Comparison of ENCODE assay signal across 24 cellular contexts in genomic region chr22:32805586-32805881, GRCh38. TPM values are rescaled to one million over a fixed set of nuclear protein-coding genes. Genes with fewer than 3 reads are reported as not detected.
DNase-seq lines count a peak whose midpoint lies in the region; FAIRE-seq and TF ChIP-seq lines count a peak whose summit lies in the region.
"Had no signal": no experiment of that assay in that cellular context is flagged by ENCODE, and none has a peak within 500 bp of the region (broad histone marks: within the 10 kb centered on the region; RNA-seq: fewer than 3 reads in every experiment).

No MANE protein-coding gene starts in this region.

- CTCF ChIA-PET in mammary epithelial cell (lab: Charles Lee; ENCODE audit: low non-redundant PET) (no interaction called here), H1 (lab: Charles Lee; ENCODE audit: partially characterized antibody) (interaction anchor here (0.6 to 11.3 kb wide), 5 partner anchors 10 to 570 kb away, joined by 3 to 96 read pairs (median 3); no protein-coding TSS in a partner anchor)

- dilution Hi-C loops in mammary epithelial cell (cut with HindIII; ENCODE audit: low sequenced_read_pairs): no loop called here

- H3K36me3 ChIP-seq in breast epithelium (no peaks in the 10 kb centered on the region), mammary epithelial cell (ENCODE audit: insufficient read depth, low read length) (no peaks in the 10 kb centered on the region), H1 (ENCODE audit: control insufficient read depth in 2 of 4, insufficient read depth in 4 of 4, low read length in 3 of 4) (no peaks in the 10 kb centered on the region), tibial nerve (peaks cover 0 to 17% (median 0%) of the 10 kb centered on the region in 3 donors)
- H3K36me3 ChIP-seq: cardiac muscle cell, neural progenitor cell had no signal

- H2BK20ac ChIP-seq in H1 (ENCODE audit: low read length): no peak overlapping the region

- BruUV-seq in mammary epithelial cell (replicated peaks; lab: Mats Ljungman, UMichigan): no TSS peak

- H3K27me3 ChIP-seq in breast epithelium (peaks cover 0 to 12% of the 10 kb centered on the region in 2 donors), mammary epithelial cell (ENCODE audit: insufficient read depth, low read length) (no peaks in the 10 kb centered on the region), H1 (replicated peaks in 1 of 4; ENCODE audit: control insufficient read depth in 3 of 4, extremely low read depth in 1 of 4, insufficient read depth in 3 of 4, low read length in 3 of 4) (peaks cover 0 to 33% (median 23%) of the 10 kb centered on the region in 4 experiments; a peak in 5 of 7 replicates), tibial nerve (no peaks in the 10 kb centered on the region)
- H3K27me3 ChIP-seq: cardiac muscle cell had no signal

- TF ChIP-seq CTCF in breast epithelium (IDR thresholded peaks at IDR 0.05): no peak
- no peak for TF ChIP-seq CTCF in mammary epithelial cell (conservative IDR thresholded peaks at IDR 0.05 in 1 of 2, IDR thresholded peaks at IDR 0.05 in 1 of 2; ENCODE audit: extremely low read depth in 1 of 2, insufficient read depth in 1 of 2, low read depth in 1 of 2, low read length in 2 of 2)
- TF ChIP-seq CTCF in H1 (IDR thresholded peaks at IDR 0.05; ENCODE audit: control extremely low read depth in 1 of 3, insufficient read depth in 1 of 3, low read depth in 1 of 3, low read length in 3 of 3): no peak
- no peak for TF ChIP-seq CTCF in retinal pigment epithelial cell (conservative IDR thresholded peaks at IDR 0.05; ENCODE audit: low read depth, low read length)
- TF ChIP-seq CTCF in tibial nerve (IDR thresholded peaks at IDR 0.05): no peak

- H2BK5ac ChIP-seq in H1 (ENCODE audit: low read depth, low read length): no peak overlapping the region

- no peak for FAIRE-seq in H1 (lab: Jason Lieb, UNC)
- FAIRE-seq: D721Med, urothelium cell line had no signal

- TF ChIP-seq EP300 in H1 (IDR thresholded peaks at IDR 0.05; ENCODE audit: borderline replicate concordance in 1 of 2, low read depth in 2 of 2, low read length in 2 of 2): no peak
- no peak for TF ChIP-seq EP300 in tibial nerve (IDR thresholded peaks at IDR 0.05)

- H2AFZ ChIP-seq in mammary epithelial cell (ENCODE audit: low read depth, low read length) (no peak overlapping the region), H1 (ENCODE audit: low read length) (no peak overlapping the region)
- H2AFZ ChIP-seq: neural progenitor cell had no signal

- no peak overlapping the region for H4K91ac ChIP-seq in H1 (replicated peaks; ENCODE audit: insufficient read length, low read length)

- H3K56ac ChIP-seq in H1 (replicated peaks; ENCODE audit: insufficient read length, low read depth, low read length): no peak overlapping the region

- H3K27ac ChIP-seq in breast epithelium: peak overlapping the region in 1 of 2 donors; percentile 90
- no peak overlapping the region for H3K27ac ChIP-seq in mammary epithelial cell (ENCODE audit: insufficient read depth, low read depth, low read length)
- H3K27ac ChIP-seq in H1 (ENCODE audit: low read depth, low read length): no peak overlapping the region
- peak overlapping the region in 2 of 4 donors; percentile 87 to 94 for H3K27ac ChIP-seq in tibial nerve
- H3K27ac ChIP-seq: 22Rv1, cardiac muscle cell, neural progenitor cell had no signal

- in situ Hi-C loops in mammary epithelial cell (cut with MboI; ENCODE audit: low sequenced_read_pairs in 2 of 2): loop anchor here in 1 of 2 donors (5.0 kb wide), 1 partner anchor 182 kb away; no protein-coding TSS in a partner anchor

- no peak overlapping the region for H2AK5ac ChIP-seq in H1 (ENCODE audit: low read depth, low read length)

- H3K9me3 ChIP-seq in breast epithelium (no peaks in the 10 kb centered on the region), mammary epithelial cell (replicated peaks; ENCODE audit: insufficient read depth, low read length) (no peaks in the 10 kb centered on the region), H1 (ENCODE audit: insufficient read depth in 2 of 2, low read depth in 1 of 2, low read length in 1 of 2) (no peaks in the 10 kb centered on the region), tibial nerve (no peaks in the 10 kb centered on the region)

- no peaks in the 10 kb centered on the region for H3K79me1 ChIP-seq in H1 (ENCODE audit: low read depth, low read length)

- H3K79me2 ChIP-seq in mammary epithelial cell (ENCODE audit: insufficient read depth, low read length): peaks cover 84% of the 10 kb centered on the region
- no peaks in the 10 kb centered on the region for H3K79me2 ChIP-seq in H1 (ENCODE audit: control insufficient read depth in 1 of 2, insufficient read depth in 2 of 2, low read length in 2 of 2)

- peak overlapping the region; percentile 78 to 99 (median 96) for H3K4me3 ChIP-seq in breast epithelium
- no peak overlapping the region for H3K4me3 ChIP-seq in mammary epithelial cell (replicated peaks in 1 of 3; ENCODE audit: insufficient read depth in 1 of 3, low read depth in 2 of 3, low read length in 3 of 3)
- no peak overlapping the region for H3K4me3 ChIP-seq in H1 (ENCODE audit: extremely low read depth in 1 of 4, insufficient read depth in 2 of 4, low read depth in 3 of 4, low read length in 4 of 4)
- peak overlapping the region; percentile 100 for H3K4me3 ChIP-seq in retinal pigment epithelial cell (ENCODE audit: low read length)
- peak overlapping the region in 3 of 4 donors; percentile 59 to 93 (median 90) for H3K4me3 ChIP-seq in tibial nerve
- H3K4me3 ChIP-seq: cardiac muscle cell, neural progenitor cell had no signal

- DNase-seq in breast epithelium (ENCODE audit: low spot score in 2 of 2) (no peak), mammary epithelial cell (no peak), H1 (ENCODE audit: low read depth in 1 of 2, low spot score in 2 of 2) (no peak), retinal pigment epithelial cell (ENCODE audit: low read depth) (no peak), tibial nerve (ENCODE audit: low spot score in 2 of 2) (no peak), NCI-H1436 (lab: John Stamatoyannopoulos, UW) (no peak), COR-L47 (lab: John Stamatoyannopoulos, UW) (no peak)
- no peak for DNase-seq in activated CD4-positive, CD25-positive, alpha-beta regulatory T cell treated with anti-CD3 and anti-CD28 coated beads, Interleukin-2, amount 50 U/mL, for 72 hours
- DNase-seq: activated CD4-positive, alpha-beta T cell treated with anti-CD3 and anti-CD28 coated beads for 36 hours; activated CD8-positive, alpha-beta T cell treated with anti-CD3 and anti-CD28 coated beads, Interleukin-2, amount 10 ng/mL, durations not matched to agents 7 days and 5 days; CD4-positive, CD25-positive, alpha-beta regulatory T cell; cortex of kidney; endodermal cell; Kasumi-1; NCI-H1436 treated with DMSO at 0.1 percent for 48 hours; NCI-H2107; NCI-H446 treated with DMSO at 0.1 percent for 48 hours; posterior cingulate gyrus; stimulated activated naive CD8-positive, alpha-beta T cell treated with anti-CD3 and anti-CD28 coated beads, Interleukin-15, amount 100 ng/mL, for 72 hours had no signal

- no peak overlapping the region for H3K4ac ChIP-seq in H1 (replicated peaks; ENCODE audit: insufficient read length, low read depth, low read length)

- H2BK12ac ChIP-seq in H1 (ENCODE audit: low read depth, low read length): no peak overlapping the region

- no peak overlapping the region for H2BK120ac ChIP-seq in H1 (replicated peaks; ENCODE audit: low read depth, low read length)

- WGBS in mammary epithelial cell (ENCODE audit: low coverage, missing lambda C conversion rate): 94% methylated on average over 3 of the region's 3 CpGs
- WGBS in H1 (ENCODE audit: extremely low coverage in 1 of 2, insufficient coverage in 1 of 2, insufficient read length in 1 of 2, insufficient replicate concordance in 2 of 2, low coverage in 1 of 2, low lambda C conversion rate in 2 of 2, missing lambda C conversion rate in 1 of 2), 2 experiments: 64% methylated on average over 3 of the region's 3 CpGs; no CpG with 5 or more reads in 1 of the 2 experiments
- 26 to 40% methylated on average over 3 of the region's 3 CpGs for WGBS in tibial nerve, 2 donors

- H3K18ac ChIP-seq in H1 (ENCODE audit: extremely low read depth, low read length): no peak overlapping the region

- POLR2A ChIA-PET in H1 (lab: Charles Lee; ENCODE audit: partially characterized antibody): no interaction called here

- peaks cover 0 to 2% of the 10 kb centered on the region in 2 donors for H3K4me1 ChIP-seq in breast epithelium
- H3K4me1 ChIP-seq in mammary epithelial cell (ENCODE audit: insufficient read depth, low read length): peaks cover 25% of the 10 kb centered on the region
- H3K4me1 ChIP-seq in H1 (replicated peaks in 1 of 4; ENCODE audit: control insufficient read depth in 3 of 4, insufficient read depth in 4 of 4, low read length in 3 of 4): peaks cover 3 to 23% (median 9%) of the 10 kb centered on the region in 4 experiments
- H3K4me1 ChIP-seq in tibial nerve: peaks cover 0 to 68% (median 48%) of the 10 kb centered on the region in 4 donors

- H3K23me2 ChIP-seq in H1 (ENCODE audit: low read depth, low read length): peaks cover 9% of the 10 kb centered on the region; the same call in 1 of the 2 replicates

- H3K9ac ChIP-seq in mammary epithelial cell (ENCODE audit: insufficient read depth, low read length) (no peak overlapping the region), H1 (replicated peaks in 1 of 4; ENCODE audit: extremely low read depth in 1 of 4, low read depth in 3 of 4, low read length in 3 of 4) (no peak overlapping the region)
- H3K9ac ChIP-seq: neural progenitor cell had no signal

- H4K8ac ChIP-seq in H1 (ENCODE audit: extremely low read depth, insufficient read depth, low read length): no peak overlapping the region

- no peak for TF ChIP-seq RAD21 in H1 (IDR thresholded peaks at IDR 0.05 in 1 of 2, conservative IDR thresholded peaks at IDR 0.05 in 1 of 2; ENCODE audit: low read depth in 2 of 2, low read length in 2 of 2)

- H3K23ac ChIP-seq in H1 (ENCODE audit: insufficient read length): no peak overlapping the region

- TF ChIP-seq POLR2A in breast epithelium (IDR thresholded peaks at IDR 0.05) (no peak), H1 (IDR thresholded peaks at IDR 0.05; ENCODE audit: control extremely low read depth in 1 of 2, low read depth in 2 of 2, low read length in 2 of 2) (no peak), tibial nerve (IDR thresholded peaks at IDR 0.05) (no peak)

- H4K20me1 ChIP-seq in mammary epithelial cell (ENCODE audit: insufficient read depth, low read length) (peaks cover 4% of the 10 kb centered on the region), H1 (replicated peaks in 1 of 2; ENCODE audit: control insufficient read depth in 1 of 2, insufficient read depth in 2 of 2, low read length in 2 of 2) (peaks cover 9 to 29% of the 10 kb centered on the region in 2 experiments)

- no peak overlapping the region for H3K14ac ChIP-seq in H1 (ENCODE audit: insufficient read length)

- intact Hi-C loops in breast epithelium (cut with DNase I; ENCODE audit: low total_unique reads) (no loop called here), mammary epithelial cell (cut with micrococcal nuclease) (loop anchor here (10.0 kb wide), 1 partner anchor 391 kb away; the partner anchor contains the start of gene RTCB)

- H3K4me2 ChIP-seq in mammary epithelial cell (ENCODE audit: insufficient read depth, low read depth, low read length): no peak overlapping the region
- H3K4me2 ChIP-seq in H1 (ENCODE audit: insufficient read depth in 1 of 2, low read depth in 2 of 2, low read length in 2 of 2): no peak overlapping the region

- no peak overlapping the region for H2BK15ac ChIP-seq in H1 (ENCODE audit: low read length)

- no peak overlapping the region for H4K5ac ChIP-seq in H1 (ENCODE audit: insufficient read length, low read depth, low read length)

RNA-seq across cellular contexts. Expression of gene TIMP3, which starts 4.0 kb away (rescaled TPM):
- 1,000 to 10,000 TPM in 1 of 3 donors, 100 to 1,000 TPM in 2; 269 to 1,246 (median 290) TPM for total RNA-seq in breast epithelium
- 100 to 1,000 TPM; 118 to 521 TPM for total RNA-seq in mammary epithelial cell
- polyA plus RNA-seq in mammary epithelial cell: 105 TPM
- 154 TPM for polyA minus RNA-seq in mammary epithelial cell
- 4.7 and 4.8 TPM in 2 replicates for total RNA-seq in H1 (2021; fragmentation: NEBNext Ultra II Directional; extraction: Animal tissue kit (Norgen Biotek cat#: 25700))
- polyA plus RNA-seq in H1 (2011; rRNA removed): 1.1 and 1.3 TPM in 2 replicates
- polyA plus RNA-seq in H1 (2011; cell fraction: cytosol; rRNA removed): 1.1 TPM
- polyA plus RNA-seq in H1 (2011; cell fraction: nucleus; rRNA removed): 0.94 TPM
- polyA plus RNA-seq in H1 (2012, experiment 1 of 2): 1.5 to 1.9 TPM (median 1.6 TPM) in 4 replicates
- polyA plus RNA-seq in H1 (2012, experiment 2 of 2): 1.4 TPM
- polyA plus RNA-seq in H1 (2013, experiment 1 of 2): 4.1 TPM
- polyA plus RNA-seq in H1 (2013, experiment 2 of 2): 5.0 TPM
- polyA minus RNA-seq in H1 (2011; rRNA and poly(A)+ RNA removed): 2.1 and 2.2 TPM in 2 replicates
- polyA minus RNA-seq in H1 (2011; cell fraction: cytosol; rRNA and poly(A)+ RNA removed): 1.3 TPM
- 1.4 TPM for polyA minus RNA-seq in H1 (2011; cell fraction: nucleus; rRNA and poly(A)+ RNA removed)
- 1,000 to 10,000 TPM in 1 of 4 donors, 100 to 1,000 TPM in 3; 300 to 1,106 (median 939) TPM for total RNA-seq in tibial nerve
- total RNA-seq: activated CD4-positive, alpha-beta T cell treated with anti-CD3 and anti-CD28 coated beads for 36 hours; activated CD8-positive, alpha-beta T cell treated with anti-CD3 and anti-CD28 coated beads, Interleukin-2, amount 10 ng/mL, durations not matched to agents 7 days and 5 days had no signal
- polyA plus RNA-seq: CD4-positive, CD25-positive, alpha-beta regulatory T cell had no signal

Comparison
In these comparisons a context has a peak if more than half of its experiments do, and no peak if none do; other contexts are left out.
1. H3K4me3 ChIP-seq: peak in breast epithelium (3 of 3), retinal pigment epithelial cell (single experiment) and tibial nerve (3 of 4); none in mammary epithelial cell (0 of 3) and H1 (0 of 4).
2. RNA of gene TIMP3, which starts 4.0 kb away (total RNA-seq): 300 to 1,106 TPM in tibial nerve, 118 to 521 TPM in mammary epithelial cell and 269 to 1,246 TPM in breast epithelium; 4.7 to 4.8 TPM in H1; every median in the first group is over 10 times any median in the second.